Comparison of ENCODE assay signal across 8 cellular contexts in the genomic region with DNA sequence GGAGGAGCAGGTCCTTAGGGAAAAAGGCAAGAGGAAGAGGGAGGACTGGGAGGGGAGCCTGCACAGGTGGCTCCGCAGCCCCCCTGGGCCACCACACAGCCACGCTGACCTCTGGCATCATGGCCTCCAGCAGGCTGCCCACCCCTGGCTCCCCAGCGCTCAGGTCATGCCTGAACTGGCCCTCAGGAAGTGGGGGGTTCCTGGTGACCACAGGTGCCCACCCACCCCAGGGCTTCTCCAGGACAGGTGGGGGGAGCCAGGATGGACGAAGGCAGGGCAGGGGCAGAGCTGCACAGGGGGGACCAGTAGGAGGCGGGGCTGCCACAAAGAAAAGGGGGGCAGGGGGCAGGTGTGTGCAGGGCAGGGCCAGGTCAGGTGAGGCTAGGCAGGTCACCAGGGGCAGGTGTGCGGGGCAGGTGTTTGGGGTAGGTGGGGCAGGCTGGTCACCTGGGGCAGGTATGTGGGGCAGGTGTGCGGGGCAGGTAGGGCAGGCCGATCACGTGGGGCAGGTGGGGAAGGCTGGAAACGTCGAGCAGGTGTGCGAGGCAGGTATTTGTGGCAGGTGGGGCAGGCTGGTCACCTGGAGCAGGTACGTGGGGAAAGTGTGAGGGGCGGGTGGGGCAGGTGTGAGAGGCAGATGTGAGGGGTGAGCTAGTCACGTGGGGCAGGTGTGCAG. TPM values are rescaled to one million over a fixed set of nuclear protein-coding genes. Genes with fewer than 3 reads are reported as not detected.
DNase-seq lines count a peak whose midpoint lies in the region; ATAC-seq and TF ChIP-seq lines count a peak whose summit lies in the region.

No MANE protein-coding gene starts in this region.

- peaks cover 42% of the 10 kb centered on the region for H3K4me1 Mint-ChIP-seq in activated naive CD8-positive, alpha-beta T cell treated with anti-CD3 and anti-CD28 coated beads, Interleukin-2, amount 10 ng/mL, durations not matched to agents 7 days and 5 days

- TF ChIP-seq CTCF in HEK293 (tag by site-specific recombination; IDR thresholded peaks at IDR 0.05), result no peak

- H3K36me3 Mint-ChIP-seq in activated naive CD8-positive, alpha-beta T cell treated with anti-CD3 and anti-CD28 coated beads, Interleukin-2, amount 10 ng/mL, durations not matched to agents 7 days and 5 days, result peaks cover 2% of the 10 kb centered on the region

- H3K18ac ChIP-seq in mesendoderm (ENCODE audit: low read length), result no peak overlapping the region

- H3K9me3 Mint-ChIP-seq in activated naive CD8-positive, alpha-beta T cell treated with anti-CD3 and anti-CD28 coated beads, Interleukin-2, amount 10 ng/mL, durations not matched to agents 7 days and 5 days, result no peaks in the 10 kb centered on the region

- H2AK5ac ChIP-seq in mesendoderm (ENCODE audit: low read length), result no peak overlapping the region

- peak overlapping the region; percentile 86 for H3K27ac Mint-ChIP-seq in activated naive CD8-positive, alpha-beta T cell treated with anti-CD3 and anti-CD28 coated beads, Interleukin-2, amount 10 ng/mL, durations not matched to agents 7 days and 5 days

- peaks cover 24% of the 10 kb centered on the region for H3K4me1 ChIP-seq in ACC112 (ENCODE audit: control insufficient read depth, insufficient read depth, low read length, unreplicated experiment)
- no peaks in the 10 kb centered on the region for H3K4me1 ChIP-seq in HEK293 (ENCODE audit: control insufficient read depth, insufficient read depth, low read length)
- H3K4me1 ChIP-seq in mesendoderm (ENCODE audit: control insufficient read depth, low read depth, low read length), result no peaks in the 10 kb centered on the region

- no peak for DNase-seq in activated naive CD8-positive, alpha-beta T cell treated with anti-CD3 and anti-CD28 coated beads, Interleukin-2, amount 10 ng/mL, durations not matched to agents 7 days and 5 days
- no peak for DNase-seq in mesendoderm
- no peak for DNase-seq in posterior vena cava (ENCODE audit: low spot score)
- DNase-seq in glomerular visceral epithelial cell (ENCODE audit: extremely low spot score), result no peak

- no peaks in the 10 kb centered on the region for H3K27me3 Mint-ChIP-seq in activated naive CD8-positive, alpha-beta T cell treated with anti-CD3 and anti-CD28 coated beads, Interleukin-2, amount 10 ng/mL, durations not matched to agents 7 days and 5 days

- H3K4me3 Mint-ChIP-seq in activated naive CD8-positive, alpha-beta T cell treated with anti-CD3 and anti-CD28 coated beads, Interleukin-2, amount 10 ng/mL, durations not matched to agents 7 days and 5 days, result peak overlapping the region; percentile 89

- peak overlapping the region; percentile 15 for H3K4me2 ChIP-seq in mesendoderm (ENCODE audit: low read length)

- no peak overlapping the region for H3K27ac ChIP-seq in ACC112 (ENCODE audit: low read depth, low read length)
- peak overlapping the region; percentile 36; the same call in 1 of the 2 replicates for H3K27ac ChIP-seq in HEK293 (ENCODE audit: extremely low read depth, low read depth, low read length)
- no peak overlapping the region for H3K27ac ChIP-seq in mesendoderm (ENCODE audit: low read depth, low read length)

- H3K79me1 ChIP-seq in mesendoderm (ENCODE audit: low read length), result peaks cover 11% of the 10 kb centered on the region

- no peak overlapping the region for H2BK120ac ChIP-seq in mesendoderm (ENCODE audit: low read depth, low read length)

- CTCF ChIA-PET in HEK293 (lab: Yijun Ruan, JAX), result interaction anchor here (0.9 to 1.4 kb wide), 2 partner anchors 13 to 33 kb away, joined by 4 to 5 read pairs; no protein-coding TSS in a partner anchor

- ATAC-seq in activated naive CD8-positive, alpha-beta T cell treated with anti-CD3 and anti-CD28 coated beads, Interleukin-2, amount 10 ng/mL, durations not matched to agents 7 days and 5 days (ENCODE audit: low read depth), result no peak
- ATAC-seq in HG03521 (IDR thresholded peaks at IDR 0.05; ENCODE audit: unreplicated experiment) (no peak), GM21367 (IDR thresholded peaks at IDR 0.05; ENCODE audit: unreplicated experiment) (no peak)

- H3K9me3 ChIP-seq in HEK293 (ENCODE audit: control insufficient read depth, insufficient read depth, low read depth, low read length), result no peaks in the 10 kb centered on the region

- H3K9ac ChIP-seq in mesendoderm (ENCODE audit: low read length), result peak overlapping the region; percentile 65

- H3K27me3 ChIP-seq in ACC112 (ENCODE audit: insufficient read depth, low read length) (no peaks in the 10 kb centered on the region), mesendoderm (ENCODE audit: insufficient read depth, low read length, poor library complexity) (no peaks in the 10 kb centered on the region)

- no peak overlapping the region for H2BK5ac ChIP-seq in mesendoderm (ENCODE audit: low read length)

- H3K79me2 ChIP-seq in ACC112 (ENCODE audit: control insufficient read depth, insufficient read depth, low read length, unreplicated experiment), result peaks cover 47% of the 10 kb centered on the region
- peaks cover 24% of the 10 kb centered on the region for H3K79me2 ChIP-seq in mesendoderm (ENCODE audit: control insufficient read depth, insufficient read depth, low read length)

- no peak overlapping the region for H2BK15ac ChIP-seq in mesendoderm (replicated peaks; ENCODE audit: low read depth)

- H4K8ac ChIP-seq in mesendoderm (ENCODE audit: low read depth, low read length), result no peak overlapping the region

- no peak overlapping the region for H2AFZ ChIP-seq in ACC112 (ENCODE audit: low read length, unreplicated experiment)

- peaks cover 4% of the 10 kb centered on the region; the same call in 1 of the 2 replicates for H3K36me3 ChIP-seq in ACC112 (ENCODE audit: insufficient read depth, low read length)
- H3K36me3 ChIP-seq in HEK293 (ENCODE audit: control insufficient read depth in 2 of 2, insufficient read depth in 1 of 2, low read length in 2 of 2), result peaks cover 0 to 35% of the 10 kb centered on the region in 2 experiments; a peak in 2 of 3 replicates
- peaks cover 1% of the 10 kb centered on the region for H3K36me3 ChIP-seq in mesendoderm (ENCODE audit: control insufficient read depth, insufficient read depth, low read length)

- intact Hi-C loops in posterior vena cava (cut with DNase I), result no loop called here

- H3K4me3 ChIP-seq in ACC112 (ENCODE audit: low read depth, low read length), result peak overlapping the region; percentile 76
- H3K4me3 ChIP-seq in HEK293 (ENCODE audit: low read depth, low read length), result peak overlapping the region; percentile 89
- no peak overlapping the region for H3K4me3 ChIP-seq in mesendoderm (ENCODE audit: low read length)

- no peak overlapping the region for H3K23ac ChIP-seq in mesendoderm (ENCODE audit: low read length)

- peak overlapping the region; percentile 25 for H3K4ac ChIP-seq in mesendoderm (ENCODE audit: low read depth, low read length)

- POLR2A ChIA-PET in HEK293 (lab: Yijun Ruan, JAX), result interaction anchor here (0.6 to 3.9 kb wide), 4 partner anchors 11 to 103 kb away, joined by 3 to 19 read pairs (median 8); no protein-coding TSS in a partner anchor
- POLR2A ChIA-PET in activated naive CD8-positive, alpha-beta T cell treated with anti-CD3 and anti-CD28 coated beads, Interleukin-2, amount 10 ng/mL, durations not matched to agents 7 days and 5 days (lab: Charles Lee), result interaction anchor here (0.6 to 1.7 kb wide), 2 partner anchors 11 to 624 kb away, joined by 3 to 7 read pairs; no protein-coding TSS in a partner anchor

- WGBS in mesendoderm (ENCODE audit: extremely low coverage, insufficient coverage, low lambda C conversion rate), result no CpG with 5 or more reads among the region's 15 CpGs

- H3K56ac ChIP-seq in mesendoderm (ENCODE audit: low read length), result peak overlapping the region; percentile 73

- no peak overlapping the region for H4K5ac ChIP-seq in mesendoderm (ENCODE audit: low read length)

TF ChIP-seq in HEK293, 187 proteins besides CTCF, POLR2A, EP300 and RAD21 (continues in another document):
- TF ChIP-seq SCRT1 (tag by site-specific recombination; IDR thresholded peaks at IDR 0.05; ENCODE audit: borderline replicate concordance) (peak; percentile 80), GLIS2 (tag by site-specific recombination; IDR thresholded peaks at IDR 0.05) (peak; percentile 83), ZIC2 (tag by site-specific recombination; IDR thresholded peaks at IDR 0.05) (peak; percentile 57), ZNF16 (tag by site-specific recombination; IDR thresholded peaks at IDR 0.05; ENCODE audit: low read depth) (no peak), SCRT2 (tag by site-specific recombination; IDR thresholded peaks at IDR 0.05) (peak; percentile 83), ZNF174 (tag by site-specific recombination; IDR thresholded peaks at IDR 0.05) (no peak)

RNA-seq across cellular contexts. Expression of a gene that starts 1.0 kb away (rescaled TPM):
- 10 to 100 TPM; 33.1 to 36.0 TPM for total RNA-seq in activated naive CD8-positive, alpha-beta T cell treated with anti-CD3 and anti-CD28 coated beads, Interleukin-2, amount 10 ng/mL, durations not matched to agents 7 days and 5 days
- polyA plus RNA-seq in mesendoderm (2013, experiment 1 of 2), result 14.8 TPM
- 14.9 TPM for polyA plus RNA-seq in mesendoderm (2013, experiment 2 of 2)
- total RNA-seq in posterior vena cava, result 10 to 100 TPM; 22.9 to 25.5 TPM

RNA-seq across cellular contexts. Expression of a gene that starts 1.6 kb away (rescaled TPM):
- total RNA-seq in activated naive CD8-positive, alpha-beta T cell treated with anti-CD3 and anti-CD28 coated beads, Interleukin-2, amount 10 ng/mL, durations not matched to agents 7 days and 5 days, result 10 to 100 TPM; 38.9 to 39.7 TPM
- 6.1 TPM for polyA plus RNA-seq in mesendoderm (2013, experiment 1 of 2)
- 6.9 TPM for polyA plus RNA-seq in mesendoderm (2013, experiment 2 of 2)
- total RNA-seq in posterior vena cava, result 10 to 100 TPM; 13.5 to 19.3 TPM

RNA-seq across cellular contexts. Expression of a gene that starts 12.0 kb away (rescaled TPM):
- 10 to 100 TPM; 19.0 to 24.5 TPM for total RNA-seq in activated naive CD8-positive, alpha-beta T cell treated with anti-CD3 and anti-CD28 coated beads, Interleukin-2, amount 10 ng/mL, durations not matched to agents 7 days and 5 days
- 12.1 TPM for polyA plus RNA-seq in mesendoderm (2013, experiment 1 of 2)
- 13.0 TPM for polyA plus RNA-seq in mesendoderm (2013, experiment 2 of 2)
- total RNA-seq in posterior vena cava, result 10 to 100 TPM; 23.8 to 38.3 TPM

RNA-seq across cellular contexts. Expression of a gene that starts 53.2 kb away (rescaled TPM):
- total RNA-seq in activated naive CD8-positive, alpha-beta T cell treated with anti-CD3 and anti-CD28 coated beads, Interleukin-2, amount 10 ng/mL, durations not matched to agents 7 days and 5 days, result 100 to 1,000 TPM; 199 to 206 TPM
- 169 TPM for polyA plus RNA-seq in mesendoderm (2013, experiment 1 of 2)
- 176 TPM for polyA plus RNA-seq in mesendoderm (2013, experiment 2 of 2)
- total RNA-seq in posterior vena cava, result 100 to 1,000 TPM in 1 of 2 donors, 10 to 100 TPM in 1; 76.8 to 109 TPM

RNA-seq across cellular contexts. Expression of a gene that starts 57.0 kb away (rescaled TPM):
- total RNA-seq in activated naive CD8-positive, alpha-beta T cell treated with anti-CD3 and anti-CD28 coated beads, Interleukin-2, amount 10 ng/mL, durations not matched to agents 7 days and 5 days, result under 1 TPM; 0.51 to 0.72 TPM
- polyA plus RNA-seq in mesendoderm (2013, experiment 1 of 2), result 0.10 TPM
- 0.18 TPM for polyA plus RNA-seq in mesendoderm (2013, experiment 2 of 2)
- under 1 TPM; 0.48 to 0.51 TPM for total RNA-seq in posterior vena cava
